Comparison of ENCODE assay signal across 17 cellular contexts in genomic region chr7:3984456-3984855, GRCh38.
DNase-seq lines count a peak whose midpoint lies in the region; ATAC-seq and TF ChIP-seq lines count a peak whose summit lies in the region.
"Had no signal": no experiment of that assay in that cellular context is flagged by ENCODE, and none has a peak within 500 bp of the region (broad histone marks: within the 10 kb centered on the region; RNA-seq: fewer than 3 reads in every experiment).

No MANE protein-coding gene starts in this region.

- peak overlapping the region; percentile 2 for H3K9ac ChIP-seq in NT2/D1 (ENCODE audit: insufficient read length, low read depth)
- H3K9ac ChIP-seq: BLaER1 treated with 17β-estradiol and CSF1 and Interleukin-3, amounts not matched to agents 10 nM and 100 nM had no signal

- no peak overlapping the region for H3K4me3 ChIP-seq in NT2/D1 (ENCODE audit: insufficient read length, low read depth)
- H3K4me3 ChIP-seq: BLaER1 treated with 17β-estradiol and CSF1 and Interleukin-3, amounts not matched to agents 10 nM and 100 nM; HAP-1; K562 had no signal

- H3K36me3 ChIP-seq in NT2/D1 (ENCODE audit: insufficient read depth, insufficient read length, low read length): no peaks in the 10 kb centered on the region
- H3K36me3 ChIP-seq: BLaER1 treated with 17β-estradiol and CSF1 and Interleukin-3, amounts not matched to agents 10 nM and 100 nM; HAP-1 had no signal

- 0 out of 2 replicates have a peak, but pooled peaks cover 6% of the 10 kb centered on the region for H3K9me3 ChIP-seq in NT2/D1 (ENCODE audit: insufficient read depth, low read length)
- H3K9me3 ChIP-seq: HAP-1 had no signal

- no peaks in the 10 kb centered on the region for H3K27me3 ChIP-seq in NT2/D1 (ENCODE audit: insufficient read depth, insufficient read length)
- H3K27me3 ChIP-seq: BLaER1 treated with 17β-estradiol and CSF1 and Interleukin-3, amounts not matched to agents 10 nM and 100 nM had no signal

- no peaks in the 10 kb centered on the region for H3K4me1 ChIP-seq in NT2/D1 (ENCODE audit: insufficient read depth, insufficient read length)
- H3K4me1 ChIP-seq: BLaER1 treated with 17β-estradiol and CSF1 and Interleukin-3, amounts not matched to agents 10 nM and 100 nM; HAP-1 had no signal

- in situ Hi-C loops in G401 (cut with HindIII; ENCODE audit: low sequenced_read_pairs): no loop called here

- DNase-seq in G401 (ENCODE audit: low spot score): peak; percentile 85
- no peak for DNase-seq in NT2/D1 (ENCODE audit: low read depth, low spot score)
- peak; percentile 13 to 14 for DNase-seq in cerebellar nuclear complex (lab: John Stamatoyannopoulos, UW)
- peak; percentile 40 for DNase-seq in islet precursor cell
- no peak for DNase-seq in GM20000 (ENCODE audit: low spot score)
- DNase-seq in DMS 273 (lab: John Stamatoyannopoulos, UW; ENCODE audit: unreplicated experiment): no peak
- DNase-seq: Calu3; CD8-positive, alpha-beta T cell; DMS 273 treated with DMSO at 0.1 percent for 48 hours; DMS53; DND-41; EL; IMR-90 had no signal

- TF ChIP-seq CTCF in GM20000 (IDR thresholded peaks at IDR 0.05; ENCODE audit: extremely low read depth, missing control alignments): no peak

- ATAC-seq in HG03025 (IDR thresholded peaks at IDR 0.05; ENCODE audit: low FRiP score, unreplicated experiment): no peak
- ATAC-seq: CD8-positive, alpha-beta T cell; K562 had no signal

Comparison
In these comparisons a context has a peak if more than half of its experiments do, and no peak if none do; other contexts are left out.
1. DNase-seq: peak in G401 (single experiment), cerebellar nuclear complex (2 of 2) and islet precursor cell (single experiment); none in NT2/D1 (single experiment), GM20000 (single experiment) and DMS 273 (single experiment).